Comparison of ENCODE assay signal across 1 cellular context in the genomic region with DNA sequence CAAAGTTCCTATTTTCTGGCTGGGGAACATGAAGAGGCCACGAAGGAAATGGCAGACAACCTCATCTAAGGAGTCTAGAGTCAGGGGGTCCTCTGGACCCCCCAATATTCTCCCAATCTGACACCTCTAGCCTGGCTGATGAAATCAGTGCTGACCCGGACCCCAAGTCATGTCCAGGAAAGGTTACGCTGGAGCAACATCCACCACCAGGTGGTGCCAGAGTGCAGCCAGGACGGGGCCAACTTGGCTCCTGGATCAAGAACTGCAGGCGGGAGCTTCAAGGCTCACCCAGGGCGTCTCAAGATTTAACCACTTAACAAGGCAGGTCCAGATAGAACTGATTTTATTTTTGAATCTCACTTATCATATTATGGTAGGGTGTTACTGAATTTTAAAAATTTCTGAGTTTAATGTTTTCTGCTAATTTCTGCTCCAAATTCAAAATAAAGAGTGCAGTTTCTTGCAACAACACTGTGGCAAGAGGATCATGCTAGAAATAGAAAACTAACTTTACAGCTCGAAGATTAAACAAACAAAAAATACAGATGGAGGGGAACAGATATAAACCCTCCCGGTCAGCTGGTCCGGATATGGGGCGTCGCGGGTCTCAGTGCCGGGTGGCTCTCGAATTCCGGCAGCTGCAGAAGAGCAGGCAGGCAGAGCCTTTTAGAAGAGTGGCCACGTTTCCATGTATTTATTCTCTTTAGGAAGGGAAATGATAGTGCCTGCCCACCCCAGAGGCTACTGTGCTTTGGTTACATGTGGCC.
A peak's percentile ranks its signal among the peaks of the same experiment; 100 is the strongest.
TF ChIP-seq lines count a peak whose summit lies in the region.

No MANE protein-coding gene starts in this region.

TF ChIP-seq in HepG2, 621 proteins besides CTCF, POLR2A, EP300 and RAD21 (continued from another document):
- TF ChIP-seq ZBTB10 (CRISPR knock-in tag; IDR thresholded peaks at IDR 0.05; ENCODE audit: borderline replicate concordance) (peak; percentile 60; the same call in 1 of the 2 replicates), YY1 (IDR thresholded peaks at IDR 0.05; ENCODE audit: insufficient read depth, insufficient replicate concordance, low read depth, low read length) (peak; percentile 31), SMC3 (IDR thresholded peaks at IDR 0.05; ENCODE audit: low read length) (peak; percentile 87), ATF4 (CRISPR knock-in tag; IDR thresholded peaks at IDR 0.05) (peak in 1 of 2 experiments; percentile 92; a peak in 2 of 4 replicates), ZNF619 (CRISPR knock-in tag; IDR thresholded peaks at IDR 0.05) (0 out of 2 replicates have a peak, but pooled peaks have one; percentile 39), NR2F1 (CRISPR knock-in tag; IDR thresholded peaks at IDR 0.05) (0 out of 4 replicates have a peak, but pooled peaks of 1 of the 2 experiments have one; percentile 18), PRDM4 (CRISPR knock-in tag; IDR thresholded peaks at IDR 0.05; ENCODE audit: borderline replicate concordance) (no peak), CEBPG (CRISPR knock-in tag; IDR thresholded peaks at IDR 0.05) (peak; percentile 60), ARID5B (CRISPR knock-in tag; IDR thresholded peaks at IDR 0.05) (peak; percentile 15; the same call in 1 of the 2 replicates), KDM2A (CRISPR knock-in tag; IDR thresholded peaks at IDR 0.05; ENCODE audit: borderline replicate concordance, low read depth) (peak; percentile 68; the same call in 1 of the 2 replicates), GATAD2A (CRISPR knock-in tag; IDR thresholded peaks at IDR 0.05) (peak; percentile 40)
- TF ChIP-seq, protein P1, sequence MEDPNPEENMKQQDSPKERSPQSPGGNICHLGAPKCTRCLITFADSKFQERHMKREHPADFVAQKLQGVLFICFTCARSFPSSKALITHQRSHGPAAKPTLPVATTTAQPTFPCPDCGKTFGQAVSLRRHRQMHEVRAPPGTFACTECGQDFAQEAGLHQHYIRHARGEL (CRISPR knock-in tag; IDR thresholded peaks at IDR 0.05), result peak; percentile 78; the same call in 1 of the 2 replicates
- TF ChIP-seq, protein P2, sequence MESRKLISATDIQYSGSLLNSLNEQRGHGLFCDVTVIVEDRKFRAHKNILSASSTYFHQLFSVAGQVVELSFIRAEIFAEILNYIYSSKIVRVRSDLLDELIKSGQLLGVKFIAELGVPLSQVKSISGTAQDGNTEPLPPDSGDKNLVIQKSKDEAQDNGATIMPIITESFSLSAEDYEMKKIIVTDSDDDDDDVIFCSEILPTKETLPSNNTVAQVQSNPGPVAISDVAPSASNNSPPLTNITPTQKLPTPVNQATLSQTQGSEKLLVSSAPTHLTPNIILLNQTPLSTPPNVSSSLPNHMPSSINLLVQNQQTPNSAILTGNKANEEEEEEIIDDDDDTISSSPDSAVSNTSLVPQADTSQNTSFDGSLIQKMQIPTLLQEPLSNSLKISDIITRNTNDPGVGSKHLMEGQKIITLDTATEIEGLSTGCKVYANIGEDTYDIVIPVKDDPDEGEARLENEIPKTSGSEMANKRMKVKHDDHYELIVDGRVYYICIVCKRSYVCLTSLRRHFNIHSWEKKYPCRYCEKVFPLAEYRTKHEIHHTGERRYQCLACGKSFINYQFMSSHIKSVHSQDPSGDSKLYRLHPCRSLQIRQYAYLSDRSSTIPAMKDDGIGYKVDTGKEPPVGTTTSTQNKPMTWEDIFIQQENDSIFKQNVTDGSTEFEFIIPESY (CRISPR knock-in tag; IDR thresholded peaks at IDR 0.05), result peak; percentile 16; the same call in 1 of the 2 replicates
- TF ChIP-seq, protein P3, sequence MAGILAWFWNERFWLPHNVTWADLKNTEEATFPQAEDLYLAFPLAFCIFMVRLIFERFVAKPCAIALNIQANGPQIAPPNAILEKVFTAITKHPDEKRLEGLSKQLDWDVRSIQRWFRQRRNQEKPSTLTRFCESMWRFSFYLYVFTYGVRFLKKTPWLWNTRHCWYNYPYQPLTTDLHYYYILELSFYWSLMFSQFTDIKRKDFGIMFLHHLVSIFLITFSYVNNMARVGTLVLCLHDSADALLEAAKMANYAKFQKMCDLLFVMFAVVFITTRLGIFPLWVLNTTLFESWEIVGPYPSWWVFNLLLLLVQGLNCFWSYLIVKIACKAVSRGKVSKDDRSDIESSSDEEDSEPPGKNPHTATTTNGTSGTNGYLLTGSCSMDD (CRISPR knock-in tag; IDR thresholded peaks at IDR 0.05), result no peak
